Comparison of ENCODE assay signal across 11 cellular contexts in genomic region chr13:41064493-41064892, GRCh38. TPM values are rescaled to one million over a fixed set of nuclear protein-coding genes. Genes with fewer than 3 reads are reported as not detected.
DNase-seq lines count a peak whose midpoint lies in the region; ATAC-seq and TF ChIP-seq lines count a peak whose summit lies in the region.
"Had no signal": no experiment of that assay in that cellular context is flagged by ENCODE, and none has a peak within 500 bp of the region (broad histone marks: within the 10 kb centered on the region; RNA-seq: fewer than 3 reads in every experiment).

No MANE protein-coding gene starts in this region.

- H3K9me3 ChIP-seq in gastrocnemius medialis, result no peaks in the 10 kb centered on the region

- H3K27ac ChIP-seq in VCaP (0 out of 2 replicates have a peak overlapping the region, but pooled peaks have one; percentile 9), gastrocnemius medialis (peak overlapping the region; percentile 90 to 100 (median 98))

- no peak for ATAC-seq in gastrocnemius medialis
- no peak for ATAC-seq in GM19351 (IDR thresholded peaks at IDR 0.05; ENCODE audit: unreplicated experiment)

- peaks cover 38% of the 10 kb centered on the region in 2 donors for H3K4me1 ChIP-seq in gastrocnemius medialis

- H3K36me3 ChIP-seq in gastrocnemius medialis, result peaks cover 0 to 48% of the 10 kb centered on the region in 2 donors

- no peak for TF ChIP-seq POLR2A in gastrocnemius medialis (IDR thresholded peaks at IDR 0.05)

- TF ChIP-seq CTCF in VCaP (conservative IDR thresholded peaks at IDR 0.05) (no peak), fibroblast of mammary gland (conservative IDR thresholded peaks at IDR 0.05; ENCODE audit: control insufficient read depth, insufficient read depth, low read depth, low read length) (no peak), gastrocnemius medialis (IDR thresholded peaks at IDR 0.05 in 4 of 5, conservative IDR thresholded peaks at IDR 0.05 in 1 of 5) (no peak)

- no peaks in the 10 kb centered on the region for H3K27me3 ChIP-seq in gastrocnemius medialis

- DNase-seq in EL, result peak; percentile 83
- peak; percentile 74 for DNase-seq in fibroblast of mammary gland (ENCODE audit: low read depth)
- DNase-seq in gastrocnemius medialis, result no peak
- DNase-seq in NOMO-1 treated with DMSO at 0.1 percent for 48 hours (lab: John Stamatoyannopoulos, UW; ENCODE audit: unreplicated experiment), result no peak
- DNase-seq in NCI-H2029 treated with DMSO at 0.1 percent for 48 hours (lab: John Stamatoyannopoulos, UW), result no peak
- no peak for DNase-seq in activated naive CD4-positive, alpha-beta T cell treated with anti-CD3 and anti-CD28 coated beads, Interleukin-2, amount 50 U/mL, for 16 hours
- DNase-seq: amniotic stem cell, NCI-H226, nephron progenitor cell had no signal

- intact Hi-C loops in gastrocnemius medialis (cut with DNase I; ENCODE audit: low total_unique reads), result loop anchor here (1.0 to 10.0 kb wide), 9 partner anchors 47 to 980 kb away; partner anchors contain the start of genes DGKH, ELF1, FOXO1 and KBTBD6

- in situ Hi-C loops in gastrocnemius medialis (cut with MboI; ENCODE audit: low sequenced_read_pairs in 4 of 4), result loop anchor here in 1 of 4 donors (25.0 kb wide), 1 partner anchor 277 kb away; the partner anchor contains the start of gene SLC25A15

- H3K4me3 ChIP-seq in fibroblast of mammary gland (ENCODE audit: control insufficient read depth, low read depth, low read length), result no peak overlapping the region
- H3K4me3 ChIP-seq in gastrocnemius medialis, result no peak overlapping the region

RNA-seq across cellular contexts. Expression of gene WBP4, which starts 3.2 kb away (rescaled TPM):
- total RNA-seq in gastrocnemius medialis, result 10 to 100 TPM; 20.2 to 31.3 (median 25.5) TPM

RNA-seq across cellular contexts. Expression of gene ELF1, which starts 45.4 kb away (rescaled TPM):
- total RNA-seq in gastrocnemius medialis, result 10 to 100 TPM; 24.8 to 48.7 (median 33.7) TPM

Comparison
In these comparisons a context has a peak if more than half of its experiments do, and no peak if none do; other contexts are left out.
1. DNase-seq: peak in EL (single experiment) and fibroblast of mammary gland (single experiment); none in gastrocnemius medialis (0 of 2), NOMO-1 treated with DMSO at 0.1 percent for 48 hours (single experiment), NCI-H2029 treated with DMSO at 0.1 percent for 48 hours (single experiment) and activated naive CD4-positive, alpha-beta T cell treated with anti-CD3 and anti-CD28 coated beads, Interleukin-2, amount 50 U/mL, for 16 hours (single experiment).